ENCODE assay signal across 4 cellular contexts in the genomic region with DNA sequence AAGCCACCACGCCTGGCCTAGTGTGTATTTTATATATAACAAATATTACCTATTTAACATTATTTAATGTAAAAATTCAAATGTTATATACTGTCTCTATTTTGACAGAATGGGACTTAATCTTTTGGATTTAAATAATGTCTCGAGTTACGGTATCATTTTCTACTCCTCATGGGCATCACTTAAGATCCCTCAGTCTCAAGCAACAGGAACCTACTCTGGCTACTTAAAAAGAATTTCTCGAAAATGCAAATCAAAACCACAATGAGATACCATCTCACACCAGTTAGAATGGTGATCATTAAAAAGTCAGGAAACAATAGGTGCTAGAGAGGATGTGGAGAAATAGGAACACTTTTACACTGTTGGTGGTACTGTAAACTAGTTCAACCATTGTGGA. TPM values are rescaled to one million over a fixed set of nuclear protein-coding genes. Genes with fewer than 3 reads are reported as not detected.
"Had no signal": no experiment of that assay in that cellular context is flagged by ENCODE, and none has a peak within 500 bp of the region (broad histone marks: within the 10 kb centered on the region; RNA-seq: fewer than 3 reads in every experiment).

No MANE protein-coding gene starts in this region.

RNA-seq across cellular contexts. Expression of gene KPNA7, which starts 44.2 kb away (rescaled TPM):
- total RNA-seq: HT1080, IMR-90, K562 had no signal
- polyA plus RNA-seq: IgD-negative memory B cell, IMR-90, K562 had no signal
